1 cellular context compared by ENCODE assay signal in the genomic region with DNA sequence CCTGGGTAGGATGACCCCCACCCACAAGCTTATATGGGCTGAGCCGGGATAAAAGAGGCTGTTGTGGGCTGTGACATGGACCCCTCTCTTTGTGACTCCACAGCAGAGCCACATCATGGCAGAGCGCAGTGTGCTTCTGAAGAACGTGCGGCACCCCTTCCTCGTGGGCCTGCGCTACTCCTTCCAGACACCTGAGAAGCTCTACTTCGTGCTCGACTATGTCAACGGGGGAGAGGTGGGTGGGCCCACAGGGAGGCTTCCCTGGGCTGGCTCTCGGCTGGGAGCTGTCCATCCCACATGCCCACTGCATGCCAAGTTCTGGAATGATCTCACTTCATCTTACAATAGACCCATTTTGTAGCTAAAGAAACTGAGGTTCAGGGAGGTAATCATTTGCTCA.
A peak's percentile ranks its signal among the peaks of the same experiment; 100 is the strongest.
TF ChIP-seq lines count a peak whose summit lies in the region.

No MANE protein-coding gene starts in this region.

TF ChIP-seq in K562, 482 proteins besides CTCF, POLR2A, EP300 and RAD21:
- no peak for TF ChIP-seq POLR2AphosphoS5 (IDR thresholded peaks at IDR 0.05; ENCODE audit: control insufficient read depth, insufficient read depth, low read depth, low read length)
- TF ChIP-seq GABPB2 (CRISPR knock-in tag; conservative IDR thresholded peaks at IDR 0.05), result no peak
- no peak for TF ChIP-seq MCM5 (IDR thresholded peaks at IDR 0.05; ENCODE audit: low read depth)
- no peak for TF ChIP-seq ZNF232 (CRISPR knock-in tag; IDR thresholded peaks at IDR 0.05)
- TF ChIP-seq BCOR (IDR thresholded peaks at IDR 0.05), result peak; percentile 50; the same call in 1 of the 2 replicates
- TF ChIP-seq RBM25 (IDR thresholded peaks at IDR 0.05; ENCODE audit: low read depth, low read length, severe bottlenecking), result peak; percentile 47
- 0 out of 2 replicates have a peak, but pooled peaks have one; percentile 31 for TF ChIP-seq ADNP (tag; IDR thresholded peaks at IDR 0.05)
